ENCODE assay signal across 8 cellular contexts in genomic region chr15:38002883-38003477, GRCh38.
DNase-seq lines count a peak whose midpoint lies in the region; ATAC-seq lines count a peak whose summit lies in the region.

No MANE protein-coding gene starts in this region.

- H3K9me3 ChIP-seq in SJSA1 (replicated peaks), result no peaks in the 10 kb centered on the region

- no peaks in the 10 kb centered on the region for H3K36me3 Mint-ChIP-seq in natural killer cell treated with Interleukin-12 subunit alpha and Interleukin-12 subunit beta and Interleukin-15 and Interleukin-18, amount 100 ng/mL, for 72 hours

- no peak overlapping the region for H3K4me3 Mint-ChIP-seq in natural killer cell treated with Interleukin-12 subunit alpha and Interleukin-12 subunit beta and Interleukin-15 and Interleukin-18, amount 100 ng/mL, for 72 hours

- H3K27ac Mint-ChIP-seq in natural killer cell treated with Interleukin-12 subunit alpha and Interleukin-12 subunit beta and Interleukin-15 and Interleukin-18, amount 100 ng/mL, for 72 hours, result no peak overlapping the region

- H3K36me3 ChIP-seq in SJSA1, result no peaks in the 10 kb centered on the region

- no peaks in the 10 kb centered on the region for H3K27me3 ChIP-seq in SJSA1 (replicated peaks)

- DNase-seq in NK-92 treated with Interleukin-12 subunit alpha and Interleukin-12 subunit beta, amount 100 ng/mL, for 24 hours (lab: John Stamatoyannopoulos, UW), result peak; percentile 50
- DNase-seq in NK-92 (lab: John Stamatoyannopoulos, UW; ENCODE audit: unreplicated experiment) (no peak), SJSA1 (ENCODE audit: low read depth in 1 of 2, low spot score in 2 of 2) (peak; percentile 32 to 55), GM19238 (ENCODE audit: insufficient read length, low spot score) (no peak)
- no peak for DNase-seq in natural killer cell treated with Interleukin-12 subunit alpha and Interleukin-12 subunit beta and Interleukin-15 and Interleukin-18, amount 100 ng/mL, for 72 hours (ENCODE audit: low spot score)

- H3K27ac ChIP-seq in SJSA1, result no peak overlapping the region

- no peaks in the 10 kb centered on the region for H3K4me1 ChIP-seq in SJSA1 (replicated peaks)

- H3K9me3 Mint-ChIP-seq in natural killer cell treated with Interleukin-12 subunit alpha and Interleukin-12 subunit beta and Interleukin-15 and Interleukin-18, amount 100 ng/mL, for 72 hours, result no peaks in the 10 kb centered on the region

- no peak overlapping the region for H3K4me3 ChIP-seq in SJSA1

- ATAC-seq in HG02852 (IDR thresholded peaks at IDR 0.05; ENCODE audit: unreplicated experiment), result peak; percentile 81
- ATAC-seq in esophagus mucosa, result peak; percentile 80
- peak; percentile 48 to 59 for ATAC-seq in natural killer cell treated with Interleukin-12 subunit alpha and Interleukin-12 subunit beta and Interleukin-15 and Interleukin-18, amount 100 ng/mL, for 72 hours
- ATAC-seq in HG03196 (IDR thresholded peaks at IDR 0.05; ENCODE audit: unreplicated experiment), result no peak

- no peaks in the 10 kb centered on the region for H3K4me1 Mint-ChIP-seq in natural killer cell treated with Interleukin-12 subunit alpha and Interleukin-12 subunit beta and Interleukin-15 and Interleukin-18, amount 100 ng/mL, for 72 hours (ENCODE audit: low read depth in 2 of 2)

- peaks cover 19 to 31% of the 10 kb centered on the region in 2 donors for H3K27me3 Mint-ChIP-seq in natural killer cell treated with Interleukin-12 subunit alpha and Interleukin-12 subunit beta and Interleukin-15 and Interleukin-18, amount 100 ng/mL, for 72 hours

Comparison
In these comparisons a context has a peak if more than half of its experiments do, and no peak if none do; other contexts are left out.
1. DNase-seq: peak in NK-92 treated with Interleukin-12 subunit alpha and Interleukin-12 subunit beta, amount 100 ng/mL, for 24 hours (single experiment) and SJSA1 (2 of 2); none in NK-92 (single experiment), natural killer cell treated with Interleukin-12 subunit alpha and Interleukin-12 subunit beta and Interleukin-15 and Interleukin-18, amount 100 ng/mL, for 72 hours (single experiment) and GM19238 (single experiment).